ENCODE assay signal across 14 cellular contexts in the genomic region with DNA sequence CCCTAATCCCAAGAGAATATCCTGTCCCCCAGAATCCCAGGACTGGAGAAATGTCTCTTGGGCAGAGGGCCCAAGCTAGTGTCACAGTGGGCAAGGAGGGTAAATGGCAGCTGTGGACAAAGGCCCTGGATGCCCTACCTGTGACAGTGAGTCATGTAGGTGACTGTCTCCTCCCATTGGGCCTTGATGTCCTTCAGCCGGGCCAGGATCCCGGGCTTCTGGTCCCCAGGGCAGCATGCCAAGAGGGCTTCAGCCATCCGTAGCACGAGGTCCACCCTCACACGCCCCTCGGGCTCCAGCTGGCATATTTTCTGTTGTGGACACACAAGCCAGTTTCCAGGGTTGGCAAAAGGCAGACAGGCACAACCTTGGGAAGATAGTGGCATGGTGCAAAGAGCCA. TPM values are rescaled to one million over a fixed set of nuclear protein-coding genes. Genes with fewer than 3 reads are reported as not detected.
DNase-seq lines count a peak whose midpoint lies in the region; ATAC-seq, FAIRE-seq and TF ChIP-seq lines count a peak whose summit lies in the region.
"Had no signal": no experiment of that assay in that cellular context is flagged by ENCODE, and none has a peak within 500 bp of the region (broad histone marks: within the 10 kb centered on the region; RNA-seq: fewer than 3 reads in every experiment).

No MANE protein-coding gene starts in this region.

- POLR2A ChIA-PET in PC-9 (lab: Charles Lee; ENCODE audit: unreplicated experiment): no interaction called here

- H3K27me3 ChIP-seq in breast epithelium (no peaks in the 10 kb centered on the region), mammary epithelial cell (ENCODE audit: insufficient read depth, low read length) (no peaks in the 10 kb centered on the region), PC-9 (ENCODE audit: insufficient read depth, low read depth) (no peaks in the 10 kb centered on the region), thyroid gland (no peaks in the 10 kb centered on the region)

- H3K9ac ChIP-seq in mammary epithelial cell (ENCODE audit: insufficient read depth, low read length) (no peak overlapping the region), kidney (ENCODE audit: low read length in 2 of 2) (no peak overlapping the region)

- intact Hi-C loops in breast epithelium (cut with DNase I; ENCODE audit: low total_unique reads) (no loop called here), mammary epithelial cell (cut with micrococcal nuclease) (no loop called here), PC-9 (cut with micrococcal nuclease; ENCODE audit: unreplicated experiment) (loop anchor here (5.0 kb wide), 1 partner anchor 80 kb away; no protein-coding TSS in a partner anchor), kidney (cut with DNase I) (no loop called here), thyroid gland (cut with DNase I) (no loop called here)

- DNase-seq in breast epithelium (ENCODE audit: low spot score in 2 of 2): no peak
- no peak for DNase-seq in mammary epithelial cell
- no peak for DNase-seq in PC-9
- peak; percentile 58 for DNase-seq in kidney
- DNase-seq in thyroid gland: peak; percentile 54 to 61
- DNase-seq in HuH-7 (ENCODE audit: low spot score): no peak
- DNase-seq: mesendoderm, NCI-H1417, OCI-M1, T-helper 2 cell had no signal

- in situ Hi-C loops in mammary epithelial cell (cut with MboI; ENCODE audit: low sequenced_read_pairs in 2 of 2): no loop called here

- H3K79me2 ChIP-seq in mammary epithelial cell (ENCODE audit: insufficient read depth, low read length) (no peaks in the 10 kb centered on the region), PC-9 (ENCODE audit: low read depth) (no peaks in the 10 kb centered on the region)

- H3K9me3 ChIP-seq in breast epithelium: no peaks in the 10 kb centered on the region
- no peaks in the 10 kb centered on the region for H3K9me3 ChIP-seq in mammary epithelial cell (replicated peaks; ENCODE audit: insufficient read depth, low read length)
- H3K9me3 ChIP-seq in PC-9 (ENCODE audit: insufficient read depth, low read depth): no peaks in the 10 kb centered on the region
- H3K9me3 ChIP-seq in kidney (ENCODE audit: control insufficient read depth in 1 of 2, low read length in 2 of 2): no peaks in the 10 kb centered on the region
- H3K9me3 ChIP-seq in thyroid gland: no peaks in the 10 kb centered on the region
- H3K9me3 ChIP-seq: thoracic aorta had no signal

- H3K27ac ChIP-seq in breast epithelium: peak overlapping the region; percentile 12 to 32
- H3K27ac ChIP-seq in mammary epithelial cell (ENCODE audit: insufficient read depth, low read depth, low read length): no peak overlapping the region
- peak overlapping the region; percentile 78; the same call in 1 of the 2 replicates for H3K27ac ChIP-seq in PC-9
- H3K27ac ChIP-seq in kidney (ENCODE audit: low read depth in 2 of 2, low read length in 2 of 2): no peak overlapping the region
- H3K27ac ChIP-seq in thyroid gland: no peak overlapping the region
- H3K27ac ChIP-seq: thoracic aorta had no signal

- no peaks in the 10 kb centered on the region for H3K9me2 ChIP-seq in PC-9 (ENCODE audit: insufficient read depth)

- no peak for FAIRE-seq in kidney (lab: Jason Lieb, UNC)
- FAIRE-seq: keratinocyte had no signal

- CTCF ChIA-PET in mammary epithelial cell (lab: Charles Lee; ENCODE audit: low non-redundant PET): no interaction called here
- CTCF ChIA-PET in PC-9 (lab: Charles Lee): no interaction called here

- H3K4me3 ChIP-seq in breast epithelium (no peak overlapping the region), mammary epithelial cell (replicated peaks in 1 of 3; ENCODE audit: insufficient read depth in 1 of 3, low read depth in 2 of 3, low read length in 3 of 3) (no peak overlapping the region), PC-9 (no peak overlapping the region), kidney (ENCODE audit: low read length in 2 of 2) (no peak overlapping the region), thyroid gland (replicated peaks in 1 of 3) (no peak overlapping the region)
- H3K4me3 ChIP-seq: thoracic aorta had no signal

- H3K4me2 ChIP-seq in mammary epithelial cell (ENCODE audit: insufficient read depth, low read depth, low read length) (no peak overlapping the region), PC-9 (no peak overlapping the region)

- H3K36me3 ChIP-seq in breast epithelium (no peaks in the 10 kb centered on the region), mammary epithelial cell (ENCODE audit: insufficient read depth, low read length) (no peaks in the 10 kb centered on the region), PC-9 (ENCODE audit: low read depth) (no peaks in the 10 kb centered on the region), kidney (ENCODE audit: control insufficient read depth in 1 of 2, insufficient read depth in 2 of 2, low read length in 2 of 2) (no peaks in the 10 kb centered on the region), thyroid gland (no peaks in the 10 kb centered on the region)

- TF ChIP-seq POLR2A in breast epithelium (IDR thresholded peaks at IDR 0.05) (no peak), thyroid gland (IDR thresholded peaks at IDR 0.05) (no peak), GM18505 (IDR thresholded peaks at IDR 0.05; ENCODE audit: borderline replicate concordance, extremely low read depth, insufficient read depth, insufficient read length) (no peak)

- dilution Hi-C loops in mammary epithelial cell (cut with HindIII; ENCODE audit: low sequenced_read_pairs): no loop called here

- WGBS in mammary epithelial cell (ENCODE audit: low coverage, missing lambda C conversion rate): 29% methylated on average over 6 of the region's 6 CpGs
- WGBS in thyroid gland, 2 donors: 47 to 76% methylated on average over 5 to 6 of the region's 6 CpGs

- H3F3A ChIP-seq in PC-9 (ENCODE audit: insufficient read depth, low read depth): peaks cover 14% of the 10 kb centered on the region; the same call in 1 of the 2 replicates

- no TSS peak for BruUV-seq in mammary epithelial cell (replicated peaks; lab: Mats Ljungman, UMichigan)
- BruUV-seq in PC-9 (replicated peaks; lab: Mats Ljungman, UMichigan): no TSS peak

- TF ChIP-seq CTCF in breast epithelium (IDR thresholded peaks at IDR 0.05) (no peak), mammary epithelial cell (conservative IDR thresholded peaks at IDR 0.05 in 1 of 2, IDR thresholded peaks at IDR 0.05 in 1 of 2; ENCODE audit: extremely low read depth in 1 of 2, insufficient read depth in 1 of 2, low read depth in 1 of 2, low read length in 2 of 2) (no peak), PC-9 (conservative IDR thresholded peaks at IDR 0.05) (no peak), kidney (IDR thresholded peaks at IDR 0.05; ENCODE audit: borderline replicate concordance, extremely low read depth, insufficient read depth) (no peak), thyroid gland (IDR thresholded peaks at IDR 0.05) (no peak)

- ATAC-seq in GM19023 (IDR thresholded peaks at IDR 0.05; ENCODE audit: unreplicated experiment) (no peak), GM18505 (IDR thresholded peaks at IDR 0.05; ENCODE audit: unreplicated experiment) (no peak)

- H3K4me1 ChIP-seq in breast epithelium: no peaks in the 10 kb centered on the region
- H3K4me1 ChIP-seq in mammary epithelial cell (ENCODE audit: insufficient read depth, low read length): no peaks in the 10 kb centered on the region
- peaks cover 23% of the 10 kb centered on the region for H3K4me1 ChIP-seq in PC-9 (replicated peaks; ENCODE audit: insufficient read depth)
- peaks cover 0 to 8% of the 10 kb centered on the region in 2 donors for H3K4me1 ChIP-seq in kidney (ENCODE audit: control insufficient read depth in 1 of 2, insufficient read depth in 1 of 2, low read depth in 1 of 2, low read length in 2 of 2)
- H3K4me1 ChIP-seq in thyroid gland: peaks cover 10 to 11% of the 10 kb centered on the region in 2 donors

- H4K20me1 ChIP-seq in mammary epithelial cell (ENCODE audit: insufficient read depth, low read length): no peaks in the 10 kb centered on the region
- H4K20me1 ChIP-seq in PC-9 (ENCODE audit: insufficient read depth): no peaks in the 10 kb centered on the region

- H2AFZ ChIP-seq in mammary epithelial cell (ENCODE audit: low read depth, low read length): no peak overlapping the region
- no peak overlapping the region for H2AFZ ChIP-seq in PC-9

RNA-seq across cellular contexts. Expression of gene SYNE3, which starts 48.8 kb away (rescaled TPM):
- total RNA-seq in breast epithelium (100 to 1,000 TPM in 1 of 3 donors, 10 to 100 TPM in 2; 13.5 to 112 (median 22.0) TPM), mammary epithelial cell (10 to 100 TPM in 1 of 2 donors, 1 to 10 TPM in 1; 3.5 to 13.0 TPM), PC-9 (2021) (1.5 and 1.9 TPM in 2 replicates), kidney (18.5 TPM), thyroid gland (10 to 100 TPM in 3 of 4 donors, 1 to 10 TPM in 1; 9.7 to 21.9 (median 17.6) TPM)
- polyA plus RNA-seq in mammary epithelial cell (2.4 TPM), kidney (ENCODE audit: insufficient read depth, low read depth, low replicate concordance) (0.54 TPM)
- polyA minus RNA-seq in mammary epithelial cell: 13.3 TPM

Comparison
In these comparisons a context has a peak if more than half of its experiments do, and no peak if none do; other contexts are left out.
1. H3K27ac ChIP-seq: peak in breast epithelium (2 of 2) and PC-9 (single experiment); none in mammary epithelial cell (single experiment), kidney (0 of 2) and thyroid gland (0 of 3).
2. DNase-seq: peak in kidney (single experiment) and thyroid gland (2 of 2); none in breast epithelium (0 of 2), mammary epithelial cell (single experiment), PC-9 (0 of 2) and HuH-7 (single experiment).